29 cellular contexts compared by ENCODE assay signal in the genomic region with DNA sequence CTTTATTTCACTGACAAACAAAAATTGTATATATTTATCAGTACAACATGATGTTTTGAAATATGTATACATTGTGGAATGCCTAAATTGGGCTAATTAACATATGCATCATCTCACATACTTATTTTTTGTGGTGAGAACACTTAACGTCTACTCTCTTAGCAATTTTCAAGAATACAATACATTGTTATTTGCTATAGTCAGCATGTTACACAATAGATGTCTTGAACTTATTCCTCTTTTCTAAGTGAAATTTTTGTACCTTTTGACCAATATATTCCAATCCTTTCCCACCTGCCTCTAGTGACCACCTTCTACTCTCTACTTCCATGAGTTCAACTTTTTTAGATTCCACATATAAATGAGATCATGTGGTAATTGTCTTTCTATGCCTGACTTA.
"Had no signal": no experiment of that assay in that cellular context is flagged by ENCODE, and none has a peak within 500 bp of the region (broad histone marks: within the 10 kb centered on the region; RNA-seq: fewer than 3 reads in every experiment).

No MANE protein-coding gene starts in this region.

- H3K27me3 ChIP-seq: stomach, suprapubic skin, testis, thyroid gland, tibial artery, tibial nerve, transverse colon, upper lobe of left lung, upper lobe of right lung, uterus, vagina had no signal

- DNase-seq: stimulated activated CD4-positive, alpha-beta T cell treated with anti-CD3 and anti-CD28 coated beads, Interleukin-2, amount 100 ng/mL, for 48 hours; stimulated activated CD4-positive, alpha-beta T cell treated with anti-CD3 and anti-CD28 coated beads, Interleukin-4, amount 100 ng/mL, for 1 hour; stimulated activated CD4-positive, alpha-beta T cell treated with anti-CD3 and anti-CD28 coated beads, Interleukin-4, amount 100 ng/mL, for 24 hours; stimulated activated CD4-positive, alpha-beta T cell treated with anti-CD3 and anti-CD28 coated beads, Interleukin-4, amount 100 ng/mL, for 4 hours; stimulated activated CD8-positive, alpha-beta memory T cell treated with anti-CD3 and anti-CD28 coated beads, Interleukin-4, amount 100 ng/mL, for 48 hours; stimulated activated naive B cell treated with anti-CD40 and anti-IgM and Interleukin-4, amounts not matched to agents 10 μg/mL and 1 μg/mL and 100 μg/mL, for 72 hours; stimulated activated naive CD4-positive, alpha-beta T cell; stimulated activated naive CD4-positive, alpha-beta T cell treated with Interleukin-2 at 50 U/mL for 16 hours; stimulated activated naive CD8-positive, alpha-beta T cell treated with anti-CD3 and anti-CD28 coated beads, Interleukin-15, amount 100 ng/mL, for 72 hours; stimulated activated naive CD8-positive, alpha-beta T cell treated with anti-CD3 and anti-CD28 coated beads, Interleukin-15, Interleukin-2, amounts not matched to agents 100 U/mL and 50 U/mL, for 24 hours; stomach; substantia nigra; testis; thyroid gland; tibial artery; transverse colon; trophoblast cell; upper lobe of left lung; upper lobe of right lung; uterus had no signal

- H3K36me3 ChIP-seq: stomach, suprapubic skin, thoracic aorta, thyroid gland, tibial artery, tibial nerve, transverse colon, upper lobe of left lung, upper lobe of right lung, uterus, vagina had no signal

- FAIRE-seq: urothelium cell line had no signal

- H3K4me3 ChIP-seq: stomach, suprapubic skin, testis, thoracic aorta, thyroid gland, tibial artery, tibial nerve, transverse colon, upper lobe of left lung, upper lobe of right lung, uterus, vagina had no signal

- ATAC-seq: stimulated activated effector memory CD8-positive, alpha-beta T cell treated with anti-CD3 and anti-CD28 coated beads, Interleukin-12 subunit alpha, Interleukin-12 subunit beta, amount 100 ng/mL, for 72 hours; stimulated activated memory B cell treated with anti-CD40 and anti-IgM and Interleukin-4, amounts not matched to agents 10 μg/mL and 1 μg/mL and 100 μg/mL, for 72 hours; stimulated activated naive B cell treated with anti-CD40 and anti-IgM and Interleukin-4, amounts not matched to agents 10 μg/mL and 1 μg/mL and 100 μg/mL, for 72 hours; stimulated activated naive CD8-positive, alpha-beta T cell treated with anti-CD3 and anti-CD28 coated beads, Interleukin-15, amount 100 ng/mL, for 72 hours; stimulated activated naive CD8-positive, alpha-beta T cell treated with anti-CD3 and anti-CD28 coated beads, Interleukin-15, Interleukin-2, amounts not matched to agents 100 U/mL and 50 U/mL, for 24 hours; upper lobe of right lung had no signal

- H3K27ac ChIP-seq: stomach, suprapubic skin, testis, thoracic aorta, thyroid gland, tibial artery, tibial nerve, transverse colon, upper lobe of left lung, upper lobe of right lung, uterus, vagina had no signal

- H3K9me3 ChIP-seq: stomach, suprapubic skin, testis, thoracic aorta, thyroid gland, tibial artery, tibial nerve, transverse colon, upper lobe of left lung, upper lobe of right lung, uterus, vagina had no signal

- H3K4me1 ChIP-seq: stomach, suprapubic skin, testis, thyroid gland, tibial artery, tibial nerve, transverse colon, upper lobe of left lung, upper lobe of right lung, uterus, vagina had no signal

- H3K36me3 Mint-ChIP-seq: stimulated activated effector memory CD8-positive, alpha-beta T cell treated with anti-CD3 and anti-CD28 coated beads, Interleukin-12 subunit alpha, Interleukin-12 subunit beta, amount 100 ng/mL, for 72 hours; stimulated activated memory B cell treated with anti-CD40 and anti-IgM and Interleukin-4, amounts not matched to agents 10 μg/mL and 1 μg/mL and 100 μg/mL, for 72 hours; stimulated activated naive B cell treated with anti-CD40 and anti-IgM and Interleukin-4, amounts not matched to agents 10 μg/mL and 1 μg/mL and 100 μg/mL, for 72 hours; type B pancreatic cell had no signal

- H3K27ac Mint-ChIP-seq: stimulated activated effector memory CD8-positive, alpha-beta T cell treated with anti-CD3 and anti-CD28 coated beads, Interleukin-12 subunit alpha, Interleukin-12 subunit beta, amount 100 ng/mL, for 72 hours; stimulated activated memory B cell treated with anti-CD40 and anti-IgM and Interleukin-4, amounts not matched to agents 10 μg/mL and 1 μg/mL and 100 μg/mL, for 72 hours; stimulated activated naive B cell treated with anti-CD40 and anti-IgM and Interleukin-4, amounts not matched to agents 10 μg/mL and 1 μg/mL and 100 μg/mL, for 72 hours; stimulated activated naive CD8-positive, alpha-beta T cell treated with anti-CD3 and anti-CD28 coated beads, Interleukin-15, amount 100 ng/mL, for 72 hours; stimulated activated naive CD8-positive, alpha-beta T cell treated with anti-CD3 and anti-CD28 coated beads, Interleukin-15, Interleukin-2, amounts not matched to agents 100 ng/mL and 50 ng/mL, for 24 hours; type B pancreatic cell had no signal

- H3K9me3 Mint-ChIP-seq: stimulated activated effector memory CD8-positive, alpha-beta T cell treated with anti-CD3 and anti-CD28 coated beads, Interleukin-12 subunit alpha, Interleukin-12 subunit beta, amount 100 ng/mL, for 72 hours; stimulated activated memory B cell treated with anti-CD40 and anti-IgM and Interleukin-4, amounts not matched to agents 10 μg/mL and 1 μg/mL and 100 μg/mL, for 72 hours; stimulated activated naive CD8-positive, alpha-beta T cell treated with anti-CD3 and anti-CD28 coated beads, Interleukin-15, amount 100 ng/mL, for 72 hours; stimulated activated naive CD8-positive, alpha-beta T cell treated with anti-CD3 and anti-CD28 coated beads, Interleukin-15, Interleukin-2, amounts not matched to agents 100 ng/mL and 50 ng/mL, for 24 hours; type B pancreatic cell had no signal
